ENCODE assay signal across 11 cellular contexts in genomic region chr13:21579754-21580316, GRCh38. TPM values are rescaled to one million over a fixed set of nuclear protein-coding genes. Genes with fewer than 3 reads are reported as not detected.
DNase-seq lines count a peak whose midpoint lies in the region; ATAC-seq and TF ChIP-seq lines count a peak whose summit lies in the region.
"Had no signal": no experiment of that assay in that cellular context is flagged by ENCODE, and none has a peak within 500 bp of the region (broad histone marks: within the 10 kb centered on the region; RNA-seq: fewer than 3 reads in every experiment).

No MANE protein-coding gene starts in this region.

- no peak overlapping the region for H3K4me3 ChIP-seq in OCI-LY1 (ENCODE audit: low read depth, low read length, poor library complexity, severe bottlenecking)
- no peak overlapping the region for H3K4me3 ChIP-seq in left ventricle myocardium inferior
- H3K4me3 ChIP-seq: A549 had no signal

- H3K27ac Mint-ChIP-seq in natural killer cell treated with Interleukin-12 subunit alpha and Interleukin-12 subunit beta and Interleukin-15 and Interleukin-18, amount 100 ng/mL, for 72 hours: peak overlapping the region; percentile 84 to 98
- H3K27ac Mint-ChIP-seq: activated T-helper 1 cell treated with anti-CD3 and anti-CD28 coated beads, Interleukin-12 subunit alpha, Interleukin-12 subunit beta, Interleukin-2, Interleukin-4 antibody, amounts not matched to agents 30 ng/mL and 10 ng/mL and 1 ng/mL, durations not matched to agents 14 hours and 24 hours and 36 hours had no signal

- H3F3A ChIP-seq in OCI-LY1 (ENCODE audit: insufficient read depth, low read length): no peaks in the 10 kb centered on the region

- H3K4me1 ChIP-seq in OCI-LY1 (ENCODE audit: insufficient read depth, low read length, severe bottlenecking) (peaks cover 15% of the 10 kb centered on the region), left ventricle myocardium inferior (peaks cover 6% of the 10 kb centered on the region)
- H3K4me1 ChIP-seq: A549 had no signal

- H3K9ac ChIP-seq in OCI-LY1 (ENCODE audit: low read length): no peak overlapping the region

- H3K27me3 ChIP-seq in OCI-LY1 (ENCODE audit: insufficient read depth, low read length): no peaks in the 10 kb centered on the region
- no peaks in the 10 kb centered on the region for H3K27me3 ChIP-seq in left ventricle myocardium inferior (ENCODE audit: low read depth)

- no peak for TF ChIP-seq CTCF in OCI-LY1 (IDR thresholded peaks at IDR 0.05; ENCODE audit: low read length)
- no peak for TF ChIP-seq CTCF in left ventricle myocardium inferior (IDR thresholded peaks at IDR 0.05; ENCODE audit: borderline replicate concordance)

- H3K4me2 ChIP-seq in OCI-LY1 (ENCODE audit: low read length): peak overlapping the region; percentile 2; the same call in 1 of the 2 replicates
- H3K4me2 ChIP-seq: A549 had no signal

- peaks cover 13% of the 10 kb centered on the region for H3K36me3 Mint-ChIP-seq in natural killer cell treated with Interleukin-12 subunit alpha and Interleukin-12 subunit beta and Interleukin-15 and Interleukin-18, amount 100 ng/mL, for 72 hours

- peaks cover 3% of the 10 kb centered on the region; the same call in 1 of the 2 replicates for H3K9me3 ChIP-seq in OCI-LY1 (ENCODE audit: low read length)
- H3K9me3 ChIP-seq in left ventricle myocardium inferior (replicated peaks): peaks cover 15% of the 10 kb centered on the region

- H3K27me3 Mint-ChIP-seq in natural killer cell treated with Interleukin-12 subunit alpha and Interleukin-12 subunit beta and Interleukin-15 and Interleukin-18, amount 100 ng/mL, for 72 hours: no peaks in the 10 kb centered on the region

- peaks cover 2% of the 10 kb centered on the region; the same call in 1 of the 2 replicates for H3K79me2 ChIP-seq in OCI-LY1 (ENCODE audit: insufficient read depth, low read length)

- no peaks in the 10 kb centered on the region for H3K9me2 ChIP-seq in OCI-LY1 (ENCODE audit: low read depth, low read length)

- intact Hi-C loops in left ventricle myocardium inferior (cut with micrococcal nuclease): no loop called here

- H3K27ac ChIP-seq in OCI-LY1 (ENCODE audit: low read depth, low read length, poor library complexity, severe bottlenecking) (peak overlapping the region; percentile 3), left ventricle myocardium inferior (replicated peaks) (no peak overlapping the region)
- H3K27ac ChIP-seq: A549 had no signal

- H3K9me3 Mint-ChIP-seq in natural killer cell treated with Interleukin-12 subunit alpha and Interleukin-12 subunit beta and Interleukin-15 and Interleukin-18, amount 100 ng/mL, for 72 hours: peaks cover 3% of the 10 kb centered on the region

- peak overlapping the region; percentile 81 for H3K4me3 Mint-ChIP-seq in natural killer cell treated with Interleukin-12 subunit alpha and Interleukin-12 subunit beta and Interleukin-15 and Interleukin-18, amount 100 ng/mL, for 72 hours
- H3K4me3 Mint-ChIP-seq: activated T-helper 1 cell treated with anti-CD3 and anti-CD28 coated beads, Interleukin-12 subunit alpha, Interleukin-12 subunit beta, Interleukin-2, Interleukin-4 antibody, amounts not matched to agents 30 ng/mL and 10 ng/mL and 1 ng/mL, durations not matched to agents 14 hours and 24 hours and 36 hours had no signal

- H3K4me1 Mint-ChIP-seq in natural killer cell treated with Interleukin-12 subunit alpha and Interleukin-12 subunit beta and Interleukin-15 and Interleukin-18, amount 100 ng/mL, for 72 hours (ENCODE audit: low read depth in 2 of 2): peaks cover 25 to 55% of the 10 kb centered on the region in 2 donors

- H3K36me3 ChIP-seq in OCI-LY1 (ENCODE audit: insufficient read depth, low read length) (peaks cover 9% of the 10 kb centered on the region), left ventricle myocardium inferior (peaks cover 8% of the 10 kb centered on the region)

- no peak overlapping the region for H2AFZ ChIP-seq in OCI-LY1 (ENCODE audit: low read length)

- no peak for DNase-seq in activated CD4-positive, CD25-positive, alpha-beta regulatory T cell treated with anti-CD3 and anti-CD28 coated beads, Interleukin-2, amount 50 U/mL, for 72 hours
- peak; percentile 61 for DNase-seq in natural killer cell treated with Interleukin-12 subunit alpha and Interleukin-12 subunit beta and Interleukin-15 and Interleukin-18, amount 100 ng/mL, for 72 hours (ENCODE audit: low spot score)
- DNase-seq in cerebellar nuclear complex (lab: John Stamatoyannopoulos, UW) (no peak), left ventricle myocardium inferior (no peak), NCI-H748 treated with DMSO at 0.1 percent for 48 hours (lab: John Stamatoyannopoulos, UW) (no peak)
- DNase-seq: NCI-H1092 treated with DMSO at 0.1 percent for 48 hours had no signal

- ATAC-seq in activated CD4-positive, CD25-positive, alpha-beta regulatory T cell treated with anti-CD3 and anti-CD28 coated beads, Interleukin-2, amount 50 U/mL, for 24 hours: peak; percentile 75 to 83
- ATAC-seq in HG02885 (IDR thresholded peaks at IDR 0.05; ENCODE audit: poor library complexity, unreplicated experiment): peak; percentile 76
- ATAC-seq in natural killer cell treated with Interleukin-12 subunit alpha and Interleukin-12 subunit beta and Interleukin-15 and Interleukin-18, amount 100 ng/mL, for 72 hours: peak; percentile 90 to 93
- ATAC-seq: A549 had no signal

- H4K20me1 ChIP-seq in OCI-LY1 (ENCODE audit: insufficient read depth, low read length): no peaks in the 10 kb centered on the region

RNA-seq across cellular contexts. Expression of gene MICU2, which starts 24.1 kb away (rescaled TPM):
- 10 to 100 TPM; 30.5 to 35.0 TPM for total RNA-seq in natural killer cell treated with Interleukin-12 subunit alpha and Interleukin-12 subunit beta and Interleukin-15 and Interleukin-18, amount 100 ng/mL, for 72 hours
- total RNA-seq in left ventricle myocardium inferior: 64.4 TPM
